In genomic region chr12:74586251-74586650, GRCh38 we compare ENCODE assay signal across 12 cellular contexts.
"Had no signal": no experiment of that assay in that cellular context is flagged by ENCODE, and none has a peak within 500 bp of the region (broad histone marks: within the 10 kb centered on the region; RNA-seq: fewer than 3 reads in every experiment).

No MANE protein-coding gene starts in this region.

- H3K27ac ChIP-seq: uterus had no signal

- H3K27me3 ChIP-seq: uterus had no signal

- DNase-seq: activated CD4-positive, alpha-beta memory T cell treated with anti-CD3 and anti-CD28 coated beads, Interleukin-2, amount 10 ng/mL, durations not matched to agents 7 days and 5 days; activated CD4-positive, alpha-beta T cell treated with anti-CD3 and anti-CD28 coated beads for 48 hours; activated CD4-positive, CD25-positive, alpha-beta regulatory T cell; activated naive CD4-positive, alpha-beta T cell treated with anti-CD3 and anti-CD28 coated beads, Interleukin-2, amount 10 ng/mL, durations not matched to agents 7 days and 5 days; activated T-cell treated with anti-CD3 and anti-CD28 coated beads, Interleukin-2, amount 50 U/mL, for 24 hours; effector CD8-positive, alpha-beta T cell; islet precursor cell; retina; stimulated activated naive B cell treated with anti-CD40 and anti-IgM and Interleukin-4, amounts not matched to agents 10 μg/mL and 1 μg/mL and 100 μg/mL, for 72 hours; uterus had no signal

- H3K36me3 ChIP-seq: uterus had no signal

- H3K4me1 ChIP-seq: uterus had no signal

- ATAC-seq: esophagus mucosa; left lobe of liver; stimulated activated naive B cell treated with anti-CD40 and anti-IgM and Interleukin-4, amounts not matched to agents 10 μg/mL and 1 μg/mL and 100 μg/mL, for 72 hours had no signal

- H3K4me3 ChIP-seq: uterus had no signal

- H3K9me3 ChIP-seq: uterus had no signal
